Comparison of ENCODE assay signal across 8 cellular contexts in the genomic region with DNA sequence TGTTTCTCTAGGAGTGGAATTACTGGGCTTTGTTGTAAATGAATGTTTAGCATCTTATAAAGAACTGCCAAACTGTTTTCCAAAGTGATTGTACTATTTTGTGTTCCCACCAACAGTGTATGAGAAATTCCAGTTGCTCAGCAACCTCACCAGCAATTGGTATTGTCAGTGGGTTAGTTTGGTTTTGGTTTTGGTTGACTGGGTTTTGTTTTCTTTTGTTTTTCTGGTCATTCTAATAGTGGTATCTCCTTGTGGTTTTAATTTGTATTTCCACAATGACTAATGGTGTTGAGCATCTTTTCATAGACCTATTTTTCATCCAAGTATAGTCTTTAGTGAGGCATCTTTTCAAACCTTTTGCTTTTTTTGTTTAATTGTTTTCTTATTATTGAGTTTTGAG. TPM values are rescaled to one million over a fixed set of nuclear protein-coding genes. Genes with fewer than 3 reads are reported as not detected.
DNase-seq lines count a peak whose midpoint lies in the region; ATAC-seq and TF ChIP-seq lines count a peak whose summit lies in the region.

No MANE protein-coding gene starts in this region.

- H3K27ac ChIP-seq in stomach (no peak overlapping the region), suprapubic skin (no peak overlapping the region)

- ATAC-seq in GM21515 (IDR thresholded peaks at IDR 0.05; ENCODE audit: unreplicated experiment) (peak; percentile 83), HG03575 (IDR thresholded peaks at IDR 0.05; ENCODE audit: extremely low read depth, insufficient number of reproducible peaks, low FRiP score, unreplicated experiment) (peak; percentile 89)

- TF ChIP-seq CTCF in fibroblast of villous mesenchyme (IDR thresholded peaks at IDR 0.05; ENCODE audit: insufficient read depth, low read depth, low read length) (no peak), stomach (IDR thresholded peaks at IDR 0.05) (no peak), suprapubic skin (IDR thresholded peaks at IDR 0.05) (no peak)

- H3K9me3 ChIP-seq in stomach (no peaks in the 10 kb centered on the region), suprapubic skin (no peaks in the 10 kb centered on the region)

- intact Hi-C loops in stomach (cut with DNase I; ENCODE audit: low total_unique reads) = no loop called here

- H3K36me3 ChIP-seq in stomach (no peaks in the 10 kb centered on the region), suprapubic skin (no peaks in the 10 kb centered on the region)

- no peak for TF ChIP-seq EP300 in stomach (IDR thresholded peaks at IDR 0.05)
- no peak for TF ChIP-seq EP300 in suprapubic skin (IDR thresholded peaks at IDR 0.05)

- H3K4me1 ChIP-seq in stomach (peaks cover 7 to 18% (median 10%) of the 10 kb centered on the region in 4 donors), suprapubic skin (no peaks in the 10 kb centered on the region)

- DNase-seq in GM04503 (ENCODE audit: low read depth) = peak; percentile 89
- DNase-seq in fibroblast of villous mesenchyme (ENCODE audit: low read depth) = peak; percentile 54
- DNase-seq in stomach = no peak
- no peak for DNase-seq in DMS114 treated with DMSO at 0.1 percent for 48 hours (lab: John Stamatoyannopoulos, UW; ENCODE audit: unreplicated experiment)
- no peak for DNase-seq in suprapubic skin (ENCODE audit: low spot score in 2 of 2)
- DNase-seq in central memory CD4-positive, alpha-beta T cell = no peak

- no peak overlapping the region for H3K4me3 ChIP-seq in fibroblast of villous mesenchyme (ENCODE audit: low read depth, low read length)
- H3K4me3 ChIP-seq in stomach = no peak overlapping the region
- H3K4me3 ChIP-seq in suprapubic skin = no peak overlapping the region

- H3K27me3 ChIP-seq in stomach (no peaks in the 10 kb centered on the region), suprapubic skin (no peaks in the 10 kb centered on the region)

- TF ChIP-seq POLR2A in stomach (IDR thresholded peaks at IDR 0.05) (no peak), suprapubic skin (IDR thresholded peaks at IDR 0.05) (no peak)

RNA-seq across cellular contexts. Expression of a gene that starts 27.1 kb away (rescaled TPM):
- total RNA-seq in fibroblast of villous mesenchyme (146 and 213 TPM in 2 replicates), stomach (10 to 100 TPM; 48.7 to 97.3 (median 59.8) TPM), suprapubic skin (10 to 100 TPM; 14.0 to 19.9 (median 15.9) TPM)
- polyA plus RNA-seq in stomach = 10 to 100 TPM; 10.6 to 98.4 (median 24.6) TPM

Comparison
In these comparisons a context has a peak if more than half of its experiments do, and no peak if none do; other contexts are left out.
1. DNase-seq: peak in GM04503 (single experiment) and fibroblast of villous mesenchyme (single experiment); none in stomach (single experiment), DMS114 treated with DMSO at 0.1 percent for 48 hours (single experiment), suprapubic skin (0 of 2) and central memory CD4-positive, alpha-beta T cell (single experiment).